9 cellular contexts compared by ENCODE assay signal in genomic region chr13:46605824-46606554, GRCh38. TPM values are rescaled to one million over a fixed set of nuclear protein-coding genes. Genes with fewer than 3 reads are reported as not detected.
DNase-seq lines count a peak whose midpoint lies in the region; ATAC-seq, FAIRE-seq and TF ChIP-seq lines count a peak whose summit lies in the region.
"Had no signal": no experiment of that assay in that cellular context is flagged by ENCODE, and none has a peak within 500 bp of the region (broad histone marks: within the 10 kb centered on the region; RNA-seq: fewer than 3 reads in every experiment).

No MANE protein-coding gene starts in this region.

- BruUV-seq in K562 (replicated peaks; lab: Mats Ljungman, UMichigan), result no TSS peak

- H3K27ac Mint-ChIP-seq in activated CD8-positive, alpha-beta memory T cell treated with anti-CD3 and anti-CD28 coated beads, Interleukin-2, amount 10 ng/mL, durations not matched to agents 7 days and 5 days, result no peak overlapping the region

- TF ChIP-seq EP300 in K562 (IDR thresholded peaks at IDR 0.05; ENCODE audit: low read length), result no peak

- H3K79me2 ChIP-seq in K562 (ENCODE audit: control insufficient read depth, insufficient read depth, low read length), result peaks cover 19% of the 10 kb centered on the region

- in situ Hi-C loops in K562 (cut with MboI), result no loop called here

- peaks cover 17% of the 10 kb centered on the region for H4K20me1 ChIP-seq in K562 (replicated peaks; ENCODE audit: control insufficient read depth, insufficient read depth, low read length)

- no peaks in the 10 kb centered on the region for H3K9me1 ChIP-seq in K562 (ENCODE audit: control insufficient read depth, insufficient read depth, low read length)

- 27% methylated on average over 2 of the region's 3 CpGs for WGBS in K562 (ENCODE audit: insufficient coverage, low coverage, missing lambda C conversion rate)

- no peaks in the 10 kb centered on the region for H3K36me3 Mint-ChIP-seq in activated CD8-positive, alpha-beta memory T cell treated with anti-CD3 and anti-CD28 coated beads, Interleukin-2, amount 10 ng/mL, durations not matched to agents 7 days and 5 days

- H3K36me3 ChIP-seq in K562 (ENCODE audit: control insufficient read depth, insufficient read depth, low read length) (no peaks in the 10 kb centered on the region), subcutaneous abdominal adipose tissue (ENCODE audit: control insufficient read depth in 5 of 5, insufficient read depth in 5 of 5, low read length in 5 of 5) (no peaks in the 10 kb centered on the region)
- H3K36me3 ChIP-seq: neutrophil had no signal

- CTCF ChIA-PET in activated CD8-positive, alpha-beta memory T cell treated with anti-CD3 and anti-CD28 coated beads, Interleukin-2, amount 10 ng/mL, durations not matched to agents 7 days and 5 days (lab: Charles Lee), result interaction anchor here (1.4 kb wide), 1 partner anchor 74 kb away, joined by 3 read pairs; no protein-coding TSS in a partner anchor
- CTCF ChIA-PET in K562 (lab: Yijun Ruan, JAX; ENCODE audit: low intra/inter-chr PET ratio), result no interaction called here

- DNase-seq in activated CD8-positive, alpha-beta memory T cell treated with anti-CD3 and anti-CD28 coated beads, Interleukin-2, amount 10 ng/mL, durations not matched to agents 7 days and 5 days, result no peak
- DNase-seq in activated CD8-positive, alpha-beta memory T cell treated with anti-CD3 and anti-CD28 coated beads, Interleukin-2, amount 50 U/mL, for 4 hours, result no peak
- no peak for DNase-seq in K562 (ENCODE audit: extremely low read depth in 1 of 4, low spot score in 3 of 4)
- DNase-seq in central memory CD4-positive, alpha-beta T cell, result no peak
- no peak for DNase-seq in AG20443 (ENCODE audit: low spot score)
- no peak for DNase-seq in H54 (ENCODE audit: insufficient read length, low spot score)

- H3K27me3 ChIP-seq in K562 (ENCODE audit: control insufficient read depth in 2 of 2, insufficient read depth in 2 of 2, low read length in 2 of 2), result no peaks in the 10 kb centered on the region
- H3K27me3 ChIP-seq in subcutaneous abdominal adipose tissue (ENCODE audit: control insufficient read depth in 5 of 5, insufficient read depth in 4 of 5, low read length in 5 of 5), result no peaks in the 10 kb centered on the region
- H3K27me3 ChIP-seq: neutrophil had no signal

- intact Hi-C loops in K562 (cut with micrococcal nuclease), result loop anchor here (10.0 kb wide), 1 partner anchor 119 kb away; no protein-coding TSS in a partner anchor

- H3K4me1 ChIP-seq in K562 (replicated peaks in 1 of 2; ENCODE audit: control insufficient read depth in 2 of 2, insufficient read depth in 2 of 2, low read length in 2 of 2) (peaks cover 5 to 18% of the 10 kb centered on the region in 2 experiments; a peak in 3 of 5 replicates), subcutaneous abdominal adipose tissue (ENCODE audit: control insufficient read depth in 5 of 5, insufficient read depth in 5 of 5, low read length in 5 of 5) (peaks cover 0 to 55% (median 33%) of the 10 kb centered on the region in 5 donors)

- TF ChIP-seq CTCF in K562 (IDR thresholded peaks at IDR 0.05 in 2 of 3, conservative IDR thresholded peaks at IDR 0.05 in 1 of 3; ENCODE audit: insufficient read depth in 2 of 3, low read depth in 1 of 3, low read length in 3 of 3), result no peak

- no peaks in the 10 kb centered on the region for H3K9me3 Mint-ChIP-seq in activated CD8-positive, alpha-beta memory T cell treated with anti-CD3 and anti-CD28 coated beads, Interleukin-2, amount 10 ng/mL, durations not matched to agents 7 days and 5 days (ENCODE audit: low read depth)

- no peak for FAIRE-seq in K562 (lab: Jason Lieb, UNC)
- no peak for FAIRE-seq in H54 (lab: Jason Lieb, UNC)

- peaks cover 48% of the 10 kb centered on the region for H3K4me1 Mint-ChIP-seq in activated CD8-positive, alpha-beta memory T cell treated with anti-CD3 and anti-CD28 coated beads, Interleukin-2, amount 10 ng/mL, durations not matched to agents 7 days and 5 days

- POLR2A ChIA-PET in K562 (lab: Yijun Ruan, JAX), result no interaction called here

- H3K9ac ChIP-seq in K562 (ENCODE audit: insufficient read depth in 1 of 2, low read depth in 2 of 2, low read length in 2 of 2) (no peak overlapping the region), subcutaneous abdominal adipose tissue (ENCODE audit: low read length in 5 of 5) (peak overlapping the region in 1 of 5 donors; percentile 32)

- no peak overlapping the region for H3K4me3 Mint-ChIP-seq in activated CD8-positive, alpha-beta memory T cell treated with anti-CD3 and anti-CD28 coated beads, Interleukin-2, amount 10 ng/mL, durations not matched to agents 7 days and 5 days

- H3K27ac ChIP-seq in K562 (ENCODE audit: extremely low read depth, low read depth, low read length) (no peak overlapping the region), subcutaneous abdominal adipose tissue (ENCODE audit: low read depth, low read length) (peak overlapping the region; percentile 73)
- H3K27ac ChIP-seq: neutrophil had no signal

- no peaks in the 10 kb centered on the region for H3K9me3 ChIP-seq in K562 (replicated peaks; ENCODE audit: control insufficient read depth, insufficient read depth, low read depth, low read length)
- H3K9me3 ChIP-seq in subcutaneous abdominal adipose tissue (ENCODE audit: control insufficient read depth in 5 of 5, low read length in 5 of 5), result no peaks in the 10 kb centered on the region
- H3K9me3 ChIP-seq: neutrophil had no signal

- H3K4me2 ChIP-seq in K562 (ENCODE audit: insufficient read depth, low read length), result no peak overlapping the region

- no peak overlapping the region for H2AFZ ChIP-seq in K562 (ENCODE audit: low read depth, low read length)

- H3K4me3 ChIP-seq in K562, result no peak overlapping the region
- H3K4me3 ChIP-seq in subcutaneous abdominal adipose tissue (ENCODE audit: low read depth in 1 of 5, low read length in 5 of 5), result no peak overlapping the region

- ATAC-seq in activated CD8-positive, alpha-beta memory T cell treated with anti-CD3 and anti-CD28 coated beads, Interleukin-2, amount 10 ng/mL, durations not matched to agents 7 days and 5 days, result peak; percentile 20
- ATAC-seq in HG03060 (IDR thresholded peaks at IDR 0.05; ENCODE audit: low read depth, unreplicated experiment), result peak; percentile 45
- ATAC-seq in K562, result no peak

- no peak for TF ChIP-seq RAD21 in K562 (CRISPR knock-in tag; conservative IDR thresholded peaks at IDR 0.05 in 1 of 2, IDR thresholded peaks at IDR 0.05 in 1 of 2)

- TF ChIP-seq POLR2A in K562 (conservative IDR thresholded peaks at IDR 0.05), result no peak
- TF ChIP-seq POLR2A in H54 (IDR thresholded peaks at IDR 0.05; ENCODE audit: low read depth, low read length), result no peak

- H3K27me3 Mint-ChIP-seq in activated CD8-positive, alpha-beta memory T cell treated with anti-CD3 and anti-CD28 coated beads, Interleukin-2, amount 10 ng/mL, durations not matched to agents 7 days and 5 days, result no peaks in the 10 kb centered on the region

TF ChIP-seq in K562, 482 proteins besides CTCF, POLR2A, EP300 and RAD21:
- TF ChIP-seq RBM25 (IDR thresholded peaks at IDR 0.05; ENCODE audit: low read depth, low read length, severe bottlenecking) (peak; percentile 27), ZNF655 (CRISPR knock-in tag; IDR thresholded peaks at IDR 0.05) (no peak)
TF ChIP-seq in K562: peak in this region for 1.

RNA-seq across cellular contexts. Expression of gene LRCH1, which starts 53.0 kb away (rescaled TPM):
- 10 to 100 TPM; 19.8 to 20.9 TPM for total RNA-seq in activated CD8-positive, alpha-beta memory T cell treated with anti-CD3 and anti-CD28 coated beads, Interleukin-2, amount 10 ng/mL, durations not matched to agents 7 days and 5 days
- total RNA-seq in K562 (2011; cell fraction: chromatin; rRNA removed; ENCODE audit: low replicate concordance), result 23.7 and 30.0 TPM in 2 replicates
- total RNA-seq in K562 (2011; cell fraction: nucleolus; rRNA removed), result 7.5 and 8.8 TPM in 2 replicates
- 12.5 and 16.9 TPM in 2 replicates for total RNA-seq in K562 (2011; cell fraction: nucleoplasm; rRNA removed)
- total RNA-seq in K562 (2014; rRNA removed) (2.5 and 3.2 TPM in 2 replicates), K562 (2014; rRNA removed; fragmentation: Illumina TruSeq; extraction: Trizol) (3.7 and 4.3 TPM in 2 replicates), K562 (2015; rRNA removed; fragmentation: Illumina TruSeq; extraction: Trizol) (3.9 and 4.2 TPM in 2 replicates), K562 (2021) (5.7 and 6.5 TPM in 2 replicates)
- polyA plus RNA-seq in K562 (2011; rRNA removed) (5.2 and 6.8 TPM in 2 replicates), K562 (2014; fragmentation: Illumina TruSeq; extraction: Trizol) (4.1 and 4.7 TPM in 2 replicates), K562 (2014; fragmentation: Nextera tagmentation; extraction: Ambion mirVana) (1 to 10 TPM; 1.1 to 1.2 TPM), K562 (2014; rRNA removed) (3.3 TPM in 2 replicates)
- 1.7 and 2.8 TPM in 2 replicates for polyA plus RNA-seq in K562 (2011; cell fraction: cytosol; rRNA removed)
- 7.5 and 9.0 TPM in 2 replicates for polyA plus RNA-seq in K562 (2011; cell fraction: nucleus; rRNA removed)
- polyA plus RNA-seq in K562 (2012), result 2.7 and 2.9 TPM in 2 replicates
- polyA minus RNA-seq in K562 (2011; rRNA and poly(A)+ RNA removed), result 13.6 and 15.7 TPM in 2 replicates
- polyA minus RNA-seq in K562 (2011; cell fraction: cytosol; rRNA and poly(A)+ RNA removed), result 2.8 and 3.1 TPM in 2 replicates
- 15.1 and 26.7 TPM in 2 replicates for polyA minus RNA-seq in K562 (2011; cell fraction: nucleus; rRNA and poly(A)+ RNA removed)
